In the genomic region with DNA sequence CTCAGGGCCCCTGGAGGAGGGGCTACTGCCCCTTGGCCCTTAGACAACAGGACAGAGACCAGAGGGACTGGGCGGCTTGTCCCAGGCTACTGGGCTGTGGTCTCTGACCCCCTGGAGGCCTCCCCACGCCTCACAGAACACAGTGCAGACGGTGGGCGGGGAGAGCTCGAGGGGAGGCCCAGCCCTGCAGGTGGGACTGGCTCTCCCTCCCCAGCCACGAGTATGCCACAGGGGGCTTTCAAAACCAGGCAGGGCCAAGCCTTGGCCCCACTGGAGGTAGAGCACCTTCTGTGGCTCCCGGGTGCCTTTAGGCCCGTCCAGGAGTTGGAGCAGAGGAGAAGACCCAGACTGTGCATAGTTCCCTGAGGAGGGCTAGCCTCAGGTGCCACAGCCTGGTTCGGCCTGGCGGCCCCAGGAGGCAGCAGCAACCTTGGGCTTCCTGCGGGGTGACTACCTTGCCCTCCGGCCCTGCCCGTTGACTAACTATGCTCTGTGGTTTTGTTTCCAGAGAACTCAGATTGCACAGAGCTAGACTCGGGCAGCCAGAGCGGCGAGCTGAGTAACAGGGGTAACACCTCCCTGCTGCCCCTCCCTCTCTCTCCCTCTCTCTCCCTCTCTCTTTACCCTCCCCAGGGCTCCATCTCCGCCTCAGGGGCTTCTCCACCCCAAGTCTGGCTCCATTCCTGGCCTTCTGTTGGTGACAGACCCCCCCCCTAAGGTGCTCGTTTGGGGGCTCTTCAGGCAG, we compare ENCODE assay signal across 1 cellular context.
TF ChIP-seq lines count a peak whose summit lies in the region.

No MANE protein-coding gene starts in this region.

TF ChIP-seq in IMR-90, 13 proteins besides CTCF, POLR2A, EP300 and RAD21 (continued from another document):
- TF ChIP-seq, protein P1, sequence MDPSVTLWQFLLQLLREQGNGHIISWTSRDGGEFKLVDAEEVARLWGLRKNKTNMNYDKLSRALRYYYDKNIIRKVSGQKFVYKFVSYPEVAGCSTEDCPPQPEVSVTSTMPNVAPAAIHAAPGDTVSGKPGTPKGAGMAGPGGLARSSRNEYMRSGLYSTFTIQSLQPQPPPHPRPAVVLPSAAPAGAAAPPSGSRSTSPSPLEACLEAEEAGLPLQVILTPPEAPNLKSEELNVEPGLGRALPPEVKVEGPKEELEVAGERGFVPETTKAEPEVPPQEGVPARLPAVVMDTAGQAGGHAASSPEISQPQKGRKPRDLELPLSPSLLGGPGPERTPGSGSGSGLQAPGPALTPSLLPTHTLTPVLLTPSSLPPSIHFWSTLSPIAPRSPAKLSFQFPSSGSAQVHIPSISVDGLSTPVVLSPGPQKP (IDR thresholded peaks at IDR 0.05; ENCODE audit: borderline replicate concordance, low read depth, low read length) = no peak
- no peak for TF ChIP-seq MAFK (IDR thresholded peaks at IDR 0.05; ENCODE audit: low read depth, low read length)
- TF ChIP-seq SMC3 (IDR thresholded peaks at IDR 0.05; ENCODE audit: low read depth, low read length) = no peak
- no peak for TF ChIP-seq MAZ (IDR thresholded peaks at IDR 0.05; ENCODE audit: borderline replicate concordance, low read depth, low read length)
- TF ChIP-seq BHLHE40 (IDR thresholded peaks at IDR 0.05; ENCODE audit: low read depth, low read length) = no peak
